ENCODE assay signal across 27 cellular contexts in the genomic region with DNA sequence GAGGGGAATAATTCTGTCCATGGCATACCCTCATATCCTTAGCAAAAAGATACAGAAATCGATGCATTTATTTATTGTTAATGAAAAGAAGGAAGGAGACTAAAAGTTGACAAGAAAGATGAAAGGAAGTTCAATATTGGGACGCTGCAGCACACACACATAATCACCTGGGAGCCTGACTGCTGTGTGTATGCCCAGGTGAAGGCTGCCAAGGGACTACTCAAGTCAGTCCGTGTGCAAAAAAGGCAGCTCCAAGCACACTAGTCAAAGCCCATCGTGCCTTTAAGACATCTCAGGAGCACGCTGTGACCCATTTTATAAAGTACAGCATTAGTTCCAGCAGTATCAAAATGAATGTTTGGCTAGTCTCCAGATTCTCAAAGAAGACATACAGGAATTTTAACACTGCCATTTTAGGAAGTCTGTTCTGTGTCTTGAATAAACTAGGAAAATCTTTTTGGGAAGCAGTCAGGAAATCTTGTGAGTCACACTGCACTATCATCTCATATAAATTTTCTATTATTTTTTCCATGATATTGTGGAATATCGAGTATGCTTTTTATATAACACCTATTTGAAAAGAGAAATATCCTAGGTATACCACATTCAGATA.
"Had no signal": no experiment of that assay in that cellular context is flagged by ENCODE, and none has a peak within 500 bp of the region (broad histone marks: within the 10 kb centered on the region; RNA-seq: fewer than 3 reads in every experiment).

No MANE protein-coding gene starts in this region.

- DNase-seq: hypothalamus; immature natural killer cell; kidney; left colon; left lung; mesendoderm; naive B cell; natural killer cell; nephron progenitor cell; retina; right cardiac atrium; sigmoid colon; small intestine; spleen; stimulated activated CD4-positive, alpha-beta T cell treated with anti-CD3 and anti-CD28 coated beads, Interleukin-4, amount 100 ng/mL, for 24 hours; stimulated activated naive CD4-positive, alpha-beta T cell; tibial artery; trophoblast cell; upper lobe of right lung had no signal

- H3K4me3 ChIP-seq: left lung, lung, neural progenitor cell, sigmoid colon, spleen, suprapubic skin, thoracic aorta, tibial artery, upper lobe of right lung had no signal

- H3K4me1 ChIP-seq: left lung, neural progenitor cell, parathyroid adenoma, spleen, suprapubic skin, upper lobe of right lung had no signal

- H3K9ac ChIP-seq: neural progenitor cell, parathyroid adenoma had no signal

- H2AFZ ChIP-seq: neural progenitor cell, parathyroid adenoma had no signal

- H3K79me2 ChIP-seq: parathyroid adenoma had no signal

- H3K9me3 ChIP-seq: left lung, sigmoid colon, thoracic aorta, tibial artery, upper lobe of right lung had no signal

- H3K4me2 ChIP-seq: neural progenitor cell had no signal

- H3K27me3 ChIP-seq: left lung, neural progenitor cell, sigmoid colon, spleen, suprapubic skin, tibial artery, upper lobe of right lung had no signal

- ATAC-seq: left colon; left lung; natural killer cell; right cardiac atrium; stimulated activated effector memory CD8-positive, alpha-beta T cell treated with anti-CD3 and anti-CD28 coated beads, Interleukin-12 subunit alpha, Interleukin-12 subunit beta, amount 100 ng/mL, for 72 hours; upper lobe of right lung had no signal

- H3K27ac ChIP-seq: left lung, neural progenitor cell, parathyroid adenoma, spleen, suprapubic skin, upper lobe of right lung had no signal

- H3K36me3 ChIP-seq: left lung, neural progenitor cell, sigmoid colon, spleen, suprapubic skin, thoracic aorta, tibial artery, upper lobe of right lung had no signal

- FAIRE-seq: islet of Langerhans, kidney, small intestine, urothelium cell line had no signal
